ENCODE assay signal across 33 cellular contexts in genomic region chr12:123573870-123574269, GRCh38.
"Had no signal": no experiment of that assay in that cellular context is flagged by ENCODE, and none has a peak within 500 bp of the region (broad histone marks: within the 10 kb centered on the region; RNA-seq: fewer than 3 reads in every experiment).

No MANE protein-coding gene starts in this region.

- H3K27me3 Mint-ChIP-seq: activated CD8-positive, alpha-beta T cell treated with anti-CD3 and anti-CD28 coated beads for 36 hours had no signal

- H3K36me3 ChIP-seq: colonic mucosa, esophagus squamous epithelium, left lung, lower lobe of right lung, pancreas, right atrium auricular region, thyroid gland had no signal

- DNase-seq: activated B cell treated with CpG ODN at 0.5 μM for 24 hours; activated CD4-positive, alpha-beta T cell treated with anti-CD3 and anti-CD28 coated beads, Interleukin-2, amount 50 U/mL, for 1 hour; activated CD8-positive, alpha-beta memory T cell treated with anti-CD3 and anti-CD28 coated beads, Interleukin-2, amount 10 ng/mL, durations not matched to agents 7 days and 5 days; activated CD8-positive, alpha-beta T cell treated with anti-CD3 and anti-CD28 coated beads for 36 hours; activated naive CD4-positive, alpha-beta T cell; activated T-cell treated with anti-CD3 and anti-CD28 coated beads, Interleukin-2, amount 50 U/mL, for 72 hours; anterior cingulate cortex; body of pancreas; cerebellar nuclear complex; colonic mucosa; effector CD8-positive, alpha-beta T cell; esophagus squamous epithelium; foreskin melanocyte; left lung; lower lobe of right lung; mesenchymal stem cell; naive thymus-derived CD8-positive, alpha-beta T cell; nucleus accumbens; pancreas; psoas muscle; stimulated activated CD4-positive, alpha-beta T cell treated with anti-CD3 and anti-CD28 coated beads, Interleukin-15, amount 100 ng/mL, for 24 hours; stimulated activated CD4-positive, alpha-beta T cell treated with anti-CD3 and anti-CD28 coated beads, Interleukin-2, amount 100 ng/mL, for 24 hours; stimulated activated naive B cell treated with anti-CD40 and anti-IgM and Interleukin-4, amounts not matched to agents 10 μg/mL and 1 μg/mL and 100 μg/mL, for 72 hours; stomach; thyroid gland; upper lobe of left lung had no signal

- H3K4me1 ChIP-seq: body of pancreas, colonic mucosa, left lung, lower lobe of right lung, pancreas, psoas muscle, right atrium auricular region, thyroid gland, upper lobe of left lung had no signal

- ATAC-seq: activated CD8-positive, alpha-beta memory T cell treated with anti-CD3 and anti-CD28 coated beads, Interleukin-2, amount 10 ng/mL, durations not matched to agents 7 days and 5 days; activated CD8-positive, alpha-beta T cell treated with anti-CD3 and anti-CD28 coated beads for 36 hours; activated naive CD4-positive, alpha-beta T cell treated with anti-CD3 and anti-CD28 coated beads, Interleukin-2, amount 50 U/mL, for 72 hours; activated T-cell treated with anti-CD3 and anti-CD28 coated beads, Interleukin-2, amount 50 U/mL, for 72 hours; body of pancreas; left lung; lower lobe of right lung; naive thymus-derived CD8-positive, alpha-beta T cell; pancreas; psoas muscle; stimulated activated naive B cell treated with anti-CD40 and anti-IgM and Interleukin-4, amounts not matched to agents 10 μg/mL and 1 μg/mL and 100 μg/mL, for 72 hours had no signal

- H3K36me3 Mint-ChIP-seq: activated naive CD4-positive, alpha-beta T cell treated with anti-CD3 and anti-CD28 coated beads, Interleukin-2, amount 50 U/mL, for 72 hours; stimulated activated naive B cell treated with anti-CD40 and anti-IgM and Interleukin-4, amounts not matched to agents 10 μg/mL and 1 μg/mL and 100 μg/mL, for 72 hours had no signal

- H3K9me3 Mint-ChIP-seq: activated B cell treated with CpG ODN at 0.5 μM for 24 hours; activated CD8-positive, alpha-beta T cell treated with anti-CD3 and anti-CD28 coated beads for 36 hours; activated naive CD4-positive, alpha-beta T cell treated with anti-CD3 and anti-CD28 coated beads, Interleukin-2, amount 50 U/mL, for 72 hours; activated T-cell treated with anti-CD3 and anti-CD28 coated beads, Interleukin-2, amount 50 U/mL, for 72 hours; naive thymus-derived CD8-positive, alpha-beta T cell; neural crest cell; stimulated activated naive B cell treated with anti-CD40 and anti-IgM and Interleukin-4, amounts not matched to agents 10 μg/mL and 1 μg/mL and 100 μg/mL, for 72 hours; T-helper 2 cell treated with Interferon-gamma antibody and Interleukin-4, amounts not matched to agents 5 μg/mL and 100 μg/mL, for 36 hours had no signal

- H3K27ac Mint-ChIP-seq: activated B cell treated with CpG ODN at 0.5 μM for 24 hours; activated CD8-positive, alpha-beta memory T cell treated with anti-CD3 and anti-CD28 coated beads, Interleukin-2, amount 10 ng/mL, durations not matched to agents 7 days and 5 days; activated CD8-positive, alpha-beta T cell treated with anti-CD3 and anti-CD28 coated beads for 36 hours; activated naive CD4-positive, alpha-beta T cell treated with anti-CD3 and anti-CD28 coated beads, Interleukin-2, amount 50 U/mL, for 72 hours; activated T-cell treated with anti-CD3 and anti-CD28 coated beads, Interleukin-2, amount 50 U/mL, for 72 hours; stimulated activated naive B cell treated with anti-CD40 and anti-IgM and Interleukin-4, amounts not matched to agents 10 μg/mL and 1 μg/mL and 100 μg/mL, for 72 hours; T-helper 2 cell treated with Interferon-gamma antibody and Interleukin-4, amounts not matched to agents 5 μg/mL and 100 μg/mL, for 36 hours had no signal

- FAIRE-seq: endometrium, islet of Langerhans, pancreas had no signal

- H3K27me3 ChIP-seq: body of pancreas, colonic mucosa, esophagus squamous epithelium, left lung, pancreas, right atrium auricular region, stomach, thyroid gland, upper lobe of left lung had no signal

- H3K4me3 Mint-ChIP-seq: activated B cell treated with CpG ODN at 0.5 μM for 24 hours; activated CD8-positive, alpha-beta memory T cell treated with anti-CD3 and anti-CD28 coated beads, Interleukin-2, amount 10 ng/mL, durations not matched to agents 7 days and 5 days; activated CD8-positive, alpha-beta T cell treated with anti-CD3 and anti-CD28 coated beads for 36 hours; activated T-cell treated with anti-CD3 and anti-CD28 coated beads, Interleukin-2, amount 50 U/mL, for 72 hours; naive thymus-derived CD8-positive, alpha-beta T cell; neural crest cell; stimulated activated naive B cell treated with anti-CD40 and anti-IgM and Interleukin-4, amounts not matched to agents 10 μg/mL and 1 μg/mL and 100 μg/mL, for 72 hours; T-helper 2 cell treated with Interferon-gamma antibody and Interleukin-4, amounts not matched to agents 5 μg/mL and 100 μg/mL, for 36 hours had no signal

- H3K4me1 Mint-ChIP-seq: activated B cell treated with CpG ODN at 0.5 μM for 24 hours; stimulated activated naive B cell treated with anti-CD40 and anti-IgM and Interleukin-4, amounts not matched to agents 10 μg/mL and 1 μg/mL and 100 μg/mL, for 72 hours had no signal

- H3K9me3 ChIP-seq: body of pancreas, colonic mucosa, esophagus squamous epithelium, left lung, lower lobe of right lung, pancreas, psoas muscle, right atrium auricular region, stomach, thyroid gland, upper lobe of left lung had no signal

- H3K27ac ChIP-seq: body of pancreas, colonic mucosa, epithelial cell of prostate, esophagus squamous epithelium, left lung, lower lobe of right lung, pancreas, psoas muscle, right atrium auricular region, stomach, thyroid gland, upper lobe of left lung had no signal

- H3K4me3 ChIP-seq: body of pancreas, colonic mucosa, esophagus squamous epithelium, left lung, lower lobe of right lung, pancreas, psoas muscle, right atrium auricular region, stomach, thyroid gland, upper lobe of left lung had no signal
